ENCODE assay signal across 1 cellular context in the genomic region with DNA sequence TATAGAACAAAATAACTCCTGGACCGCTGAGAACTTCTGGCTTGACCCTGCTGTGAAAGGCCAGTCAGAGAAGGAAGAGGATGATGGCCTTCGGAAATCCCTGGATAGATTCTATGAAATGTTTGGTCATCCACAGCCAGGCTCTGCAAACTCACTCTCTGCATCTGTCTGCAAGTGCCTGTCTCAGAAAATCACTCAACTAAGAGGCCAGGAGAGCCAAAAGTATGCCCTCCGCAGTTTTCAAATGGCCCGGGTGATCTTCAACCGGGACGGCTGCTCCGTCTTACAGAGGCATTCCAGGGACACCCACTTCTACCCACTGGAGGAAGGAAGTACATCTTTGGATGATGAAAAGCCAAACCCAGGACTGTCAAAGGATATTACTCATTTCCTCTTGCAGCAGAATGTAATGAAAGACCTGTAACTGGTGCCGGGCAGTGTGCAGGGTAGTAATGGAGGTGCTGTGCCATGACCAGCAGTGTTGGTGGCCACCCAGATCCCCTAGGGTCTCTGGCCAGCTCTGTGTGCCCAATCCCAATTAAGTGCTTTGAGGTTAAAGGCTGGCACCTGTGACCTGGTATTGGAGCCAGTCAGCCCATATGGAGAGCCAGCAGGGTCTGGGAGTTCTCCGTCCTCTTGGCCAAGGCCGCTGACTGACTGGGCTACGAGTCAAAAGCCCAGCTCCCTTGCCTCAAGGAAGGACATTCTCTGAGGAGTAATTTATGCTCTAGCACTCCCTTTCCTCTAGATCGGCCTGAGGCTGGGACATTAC.
TF ChIP-seq lines count a peak whose summit lies in the region.

No MANE protein-coding gene starts in this region.

TF ChIP-seq in SK-N-SH, 30 proteins besides CTCF, POLR2A, EP300 and RAD21 (continued from another document):
- no peak for TF ChIP-seq SIN3A (IDR thresholded peaks at IDR 0.05; ENCODE audit: borderline replicate concordance, low read depth, low read length)
- TF ChIP-seq, protein P1, sequence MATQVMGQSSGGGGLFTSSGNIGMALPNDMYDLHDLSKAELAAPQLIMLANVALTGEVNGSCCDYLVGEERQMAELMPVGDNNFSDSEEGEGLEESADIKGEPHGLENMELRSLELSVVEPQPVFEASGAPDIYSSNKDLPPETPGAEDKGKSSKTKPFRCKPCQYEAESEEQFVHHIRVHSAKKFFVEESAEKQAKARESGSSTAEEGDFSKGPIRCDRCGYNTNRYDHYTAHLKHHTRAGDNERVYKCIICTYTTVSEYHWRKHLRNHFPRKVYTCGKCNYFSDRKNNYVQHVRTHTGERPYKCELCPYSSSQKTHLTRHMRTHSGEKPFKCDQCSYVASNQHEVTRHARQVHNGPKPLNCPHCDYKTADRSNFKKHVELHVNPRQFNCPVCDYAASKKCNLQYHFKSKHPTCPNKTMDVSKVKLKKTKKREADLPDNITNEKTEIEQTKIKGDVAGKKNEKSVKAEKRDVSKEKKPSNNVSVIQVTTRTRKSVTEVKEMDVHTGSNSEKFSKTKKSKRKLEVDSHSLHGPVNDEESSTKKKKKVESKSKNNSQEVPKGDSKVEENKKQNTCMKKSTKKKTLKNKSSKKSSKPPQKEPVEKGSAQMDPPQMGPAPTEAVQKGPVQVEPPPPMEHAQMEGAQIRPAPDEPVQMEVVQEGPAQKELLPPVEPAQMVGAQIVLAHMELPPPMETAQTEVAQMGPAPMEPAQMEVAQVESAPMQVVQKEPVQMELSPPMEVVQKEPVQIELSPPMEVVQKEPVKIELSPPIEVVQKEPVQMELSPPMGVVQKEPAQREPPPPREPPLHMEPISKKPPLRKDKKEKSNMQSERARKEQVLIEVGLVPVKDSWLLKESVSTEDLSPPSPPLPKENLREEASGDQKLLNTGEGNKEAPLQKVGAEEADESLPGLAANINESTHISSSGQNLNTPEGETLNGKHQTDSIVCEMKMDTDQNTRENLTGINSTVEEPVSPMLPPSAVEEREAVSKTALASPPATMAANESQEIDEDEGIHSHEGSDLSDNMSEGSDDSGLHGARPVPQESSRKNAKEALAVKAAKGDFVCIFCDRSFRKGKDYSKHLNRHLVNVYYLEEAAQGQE (IDR thresholded peaks at IDR 0.05; ENCODE audit: low read depth, low read length), result 0 out of 2 replicates have a peak, but pooled peaks have one; percentile 30
- 0 out of 2 replicates have a peak, but pooled peaks have one; percentile 23 for TF ChIP-seq TEAD4 (IDR thresholded peaks at IDR 0.05; ENCODE audit: borderline replicate concordance, insufficient read depth)
- TF ChIP-seq FOSL2 (IDR thresholded peaks at IDR 0.05; ENCODE audit: borderline replicate concordance, low read depth), result peak; percentile 54; the same call in 1 of the 2 replicates
- TF ChIP-seq POLR2AphosphoS5 (IDR thresholded peaks at IDR 0.05; ENCODE audit: low read depth, low read length), result no peak
- peak; percentile 34; the same call in 1 of the 2 replicates for TF ChIP-seq GABPA (IDR thresholded peaks at IDR 0.05; ENCODE audit: low read depth)
- TF ChIP-seq EZH2phosphoT487 (IDR thresholded peaks at IDR 0.05; ENCODE audit: borderline replicate concordance, low read depth), result no peak
- TF ChIP-seq NRF1 (IDR thresholded peaks at IDR 0.05; ENCODE audit: low read depth, low read length), result no peak
- no peak for TF ChIP-seq FOXJ3 (CRISPR knock-in tag; IDR thresholded peaks at IDR 0.05)
